Comparison of ENCODE assay signal across 22 cellular contexts in the genomic region with DNA sequence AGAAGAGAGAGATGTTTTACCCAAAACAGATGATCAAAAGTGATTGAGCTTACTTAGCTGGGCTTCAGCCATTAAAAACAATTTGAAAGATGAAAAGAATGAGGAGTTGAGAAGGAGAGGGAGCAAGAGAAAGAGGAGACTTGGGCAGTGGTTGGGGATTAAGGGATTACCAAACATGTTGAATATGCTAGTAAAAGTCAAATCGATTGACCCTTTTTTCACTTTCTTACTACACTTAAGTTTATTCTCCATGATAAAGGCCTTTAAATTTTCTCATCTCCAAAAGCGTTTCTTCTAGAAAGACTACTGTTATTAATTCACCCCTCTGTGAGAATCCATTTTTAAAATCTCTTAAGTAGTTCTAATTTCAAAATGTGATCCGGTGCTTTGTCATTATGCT.
"Had no signal": no experiment of that assay in that cellular context is flagged by ENCODE, and none has a peak within 500 bp of the region (broad histone marks: within the 10 kb centered on the region; RNA-seq: fewer than 3 reads in every experiment).

No MANE protein-coding gene starts in this region.

- H3K4me3 ChIP-seq: coronary artery, dorsolateral prefrontal cortex, esophagus squamous epithelium, gastrocnemius medialis, heart right ventricle, left lung, lower lobe of right lung, mucosa of descending colon had no signal

- H3K9me3 Mint-ChIP-seq: mesothelial cell of epicardium had no signal

- H3K27ac ChIP-seq: coronary artery, dorsolateral prefrontal cortex, esophagus squamous epithelium, gastrocnemius medialis, heart right ventricle, left lung, lower lobe of right lung had no signal

- H3K4me3 Mint-ChIP-seq: mesothelial cell of epicardium, naive B cell had no signal

- H3K27ac Mint-ChIP-seq: mesothelial cell of epicardium, naive B cell had no signal

- H3K4me1 Mint-ChIP-seq: naive B cell had no signal

- H3K4me1 ChIP-seq: esophagus squamous epithelium, gastrocnemius medialis, heart right ventricle, left lung, lower lobe of right lung had no signal

- H3K27me3 ChIP-seq: dorsolateral prefrontal cortex, esophagus squamous epithelium, gastrocnemius medialis, heart right ventricle, left lung had no signal

- H3K36me3 ChIP-seq: esophagus squamous epithelium, gastrocnemius medialis, heart right ventricle, left lung, lower lobe of right lung had no signal

- ATAC-seq: esophagus mucosa, gastrocnemius medialis, heart right ventricle, left cardiac atrium, left lung, left ventricle myocardium superior, lower lobe of right lung, mucosa of descending colon had no signal

- H3K9me3 ChIP-seq: esophagus squamous epithelium, gastrocnemius medialis, lower lobe of right lung had no signal

- H3K36me3 Mint-ChIP-seq: mesothelial cell of epicardium, naive B cell had no signal

- DNase-seq: dermis blood vessel endothelial cell; dorsolateral prefrontal cortex; effector CD4-positive, alpha-beta T cell; effector memory CD4-positive, alpha-beta T cell; erythroblast; esophagus squamous epithelium; foreskin fibroblast; foreskin melanocyte; gastrocnemius medialis; glutamatergic neuron; head of caudate nucleus; heart right ventricle; hippocampal formation; left cardiac atrium; left lung; left ventricle myocardium superior; lower lobe of right lung; mucosa of descending colon; naive B cell had no signal

- H3K27me3 Mint-ChIP-seq: naive B cell had no signal
